Comparison of ENCODE assay signal across 26 cellular contexts in genomic region chr22:43885319-43885671, GRCh38. TPM values are rescaled to one million over a fixed set of nuclear protein-coding genes. Genes with fewer than 3 reads are reported as not detected.
A peak's percentile ranks its signal among the peaks of the same experiment; 100 is the strongest.
DNase-seq lines count a peak whose midpoint lies in the region; ATAC-seq and TF ChIP-seq lines count a peak whose summit lies in the region.
"Had no signal": no experiment of that assay in that cellular context is flagged by ENCODE, and none has a peak within 500 bp of the region (broad histone marks: within the 10 kb centered on the region; RNA-seq: fewer than 3 reads in every experiment).

No MANE protein-coding gene starts in this region.

- no peak for ATAC-seq in activated CD8-positive, alpha-beta T cell treated with anti-CD3 and anti-CD28 coated beads for 36 hours
- no peak for ATAC-seq in activated CD8-positive, alpha-beta T cell treated with anti-CD3 and anti-CD28 coated beads, Interleukin-2, amount 10 ng/mL, durations not matched to agents 7 days and 5 days
- no peak for ATAC-seq in gastroesophageal sphincter

- TF ChIP-seq POLR2A in sigmoid colon (IDR thresholded peaks at IDR 0.05) (no peak), gastroesophageal sphincter (IDR thresholded peaks at IDR 0.05) (no peak)

- POLR2A ChIA-PET in activated CD8-positive, alpha-beta T cell treated with anti-CD3 and anti-CD28 coated beads for 36 hours (lab: Charles Lee) = no interaction called here
- POLR2A ChIA-PET in activated CD8-positive, alpha-beta T cell treated with anti-CD3 and anti-CD28 coated beads, Interleukin-2, amount 10 ng/mL, durations not matched to agents 7 days and 5 days (lab: Charles Lee) = no interaction called here
- POLR2A ChIA-PET in OCI-LY7 (lab: Charles Lee) (no interaction called here), SK-N-SH (lab: Yijun Ruan, JAX) (no interaction called here)

- WGBS in sigmoid colon, 2 donors = 64 to 71% methylated on average over 7 of the region's 7 CpGs
- 80 to 89% methylated on average over 1 to 4 of the region's 7 CpGs for WGBS in gastroesophageal sphincter (ENCODE audit: low coverage in 1 of 2), 2 donors
- 30% methylated on average over 4 of the region's 7 CpGs for WGBS in SK-N-SH (ENCODE audit: low lambda C conversion rate)

- H3K27ac ChIP-seq in OCI-LY7 (ENCODE audit: low read depth, low read length, poor library complexity, severe bottlenecking) = no peak overlapping the region
- H3K27ac ChIP-seq in sigmoid colon = no peak overlapping the region
- H3K27ac ChIP-seq in gastroesophageal sphincter = no peak overlapping the region
- H3K27ac ChIP-seq in SK-N-SH (ENCODE audit: low read depth in 2 of 2, low read length in 1 of 2) = no peak overlapping the region
- H3K27ac ChIP-seq: gastrocnemius medialis, pancreas, suprapubic skin, upper lobe of right lung had no signal

- no peak overlapping the region for H3K4me3 Mint-ChIP-seq in activated CD8-positive, alpha-beta T cell treated with anti-CD3 and anti-CD28 coated beads for 36 hours
- H3K4me3 Mint-ChIP-seq in activated CD8-positive, alpha-beta T cell treated with anti-CD3 and anti-CD28 coated beads, Interleukin-2, amount 10 ng/mL, durations not matched to agents 7 days and 5 days = no peak overlapping the region
- H3K4me3 Mint-ChIP-seq in chondrocyte (ENCODE audit: unreplicated experiment) = no peak overlapping the region
- H3K4me3 Mint-ChIP-seq: activated CD4-positive, alpha-beta T cell treated with anti-CD3 and anti-CD28 coated beads, Interleukin-2, amount 10 ng/mL, durations not matched to agents 24 days and 14 days; CD4-positive, alpha-beta T cell; GM23338; memory B cell; nephron progenitor cell had no signal

- H3K9me2 ChIP-seq in OCI-LY7 (ENCODE audit: insufficient read depth, low read length) (no peaks in the 10 kb centered on the region), SK-N-SH (no peaks in the 10 kb centered on the region)

- H3K4me2 ChIP-seq in OCI-LY7 (ENCODE audit: low read length) (no peak overlapping the region), SK-N-SH (no peak overlapping the region)
- H3K4me2 ChIP-seq: GM23338 had no signal

- peaks cover 16% of the 10 kb centered on the region for H3K27me3 Mint-ChIP-seq in activated CD8-positive, alpha-beta T cell treated with anti-CD3 and anti-CD28 coated beads for 36 hours
- peaks cover 9% of the 10 kb centered on the region for H3K27me3 Mint-ChIP-seq in activated CD8-positive, alpha-beta T cell treated with anti-CD3 and anti-CD28 coated beads, Interleukin-2, amount 10 ng/mL, durations not matched to agents 7 days and 5 days (ENCODE audit: low read depth)
- peaks cover 37% of the 10 kb centered on the region for H3K27me3 Mint-ChIP-seq in chondrocyte (ENCODE audit: low read depth)

- no peaks in the 10 kb centered on the region for H3K9me3 Mint-ChIP-seq in activated CD8-positive, alpha-beta T cell treated with anti-CD3 and anti-CD28 coated beads for 36 hours
- H3K9me3 Mint-ChIP-seq in activated CD8-positive, alpha-beta T cell treated with anti-CD3 and anti-CD28 coated beads, Interleukin-2, amount 10 ng/mL, durations not matched to agents 7 days and 5 days (ENCODE audit: insufficient read depth) = no peaks in the 10 kb centered on the region
- no peaks in the 10 kb centered on the region for H3K9me3 Mint-ChIP-seq in chondrocyte (ENCODE audit: low read depth)
- H3K9me3 Mint-ChIP-seq: activated CD4-positive, alpha-beta T cell treated with anti-CD3 and anti-CD28 coated beads, Interleukin-2, amount 10 ng/mL, durations not matched to agents 24 days and 14 days; CD4-positive, alpha-beta T cell; GM23338; immature natural killer cell; nephron progenitor cell had no signal

- TF ChIP-seq EP300 in sigmoid colon (IDR thresholded peaks at IDR 0.05) = no peak
- no peak for TF ChIP-seq EP300 in gastroesophageal sphincter (IDR thresholded peaks at IDR 0.05)
- no peak for TF ChIP-seq EP300 in SK-N-SH (IDR thresholded peaks at IDR 0.05; ENCODE audit: borderline replicate concordance in 1 of 2, low read depth in 1 of 2, low read length in 1 of 2)

- no peaks in the 10 kb centered on the region for H3K79me2 ChIP-seq in OCI-LY7 (ENCODE audit: insufficient read depth, low read depth, low read length)
- H3K79me2 ChIP-seq in SK-N-SH (ENCODE audit: insufficient read depth) = no peaks in the 10 kb centered on the region

- intact Hi-C loops in activated CD8-positive, alpha-beta T cell treated with anti-CD3 and anti-CD28 coated beads for 36 hours (cut with micrococcal nuclease) = no loop called here
- intact Hi-C loops in OCI-LY7 (cut with micrococcal nuclease; ENCODE audit: unreplicated experiment) = loop anchor here (10.0 kb wide), 1 partner anchor 740 kb away; no protein-coding TSS in a partner anchor
- intact Hi-C loops in sigmoid colon (cut with DNase I) = no loop called here

- no peaks in the 10 kb centered on the region for H3K4me1 Mint-ChIP-seq in activated CD8-positive, alpha-beta T cell treated with anti-CD3 and anti-CD28 coated beads for 36 hours (ENCODE audit: low read depth)
- H3K4me1 Mint-ChIP-seq in activated CD8-positive, alpha-beta T cell treated with anti-CD3 and anti-CD28 coated beads, Interleukin-2, amount 10 ng/mL, durations not matched to agents 7 days and 5 days (ENCODE audit: low read depth) = no peaks in the 10 kb centered on the region
- no peaks in the 10 kb centered on the region for H3K4me1 Mint-ChIP-seq in chondrocyte (ENCODE audit: low read depth)
- H3K4me1 Mint-ChIP-seq: activated CD4-positive, alpha-beta T cell treated with anti-CD3 and anti-CD28 coated beads, Interleukin-2, amount 10 ng/mL, durations not matched to agents 24 days and 14 days; nephron progenitor cell had no signal

- H2AFZ ChIP-seq in OCI-LY7 (ENCODE audit: low read length) (no peak overlapping the region), SK-N-SH (ENCODE audit: low read depth) (no peak overlapping the region)
- H2AFZ ChIP-seq: GM23338 had no signal

- H3K4me3 ChIP-seq in OCI-LY7 (ENCODE audit: low read depth, low read length, poor library complexity, severe bottlenecking) = no peak overlapping the region
- no peak overlapping the region for H3K4me3 ChIP-seq in sigmoid colon
- no peak overlapping the region for H3K4me3 ChIP-seq in gastroesophageal sphincter
- no peak overlapping the region; a peak in 1 of 4 replicates for H3K4me3 ChIP-seq in SK-N-SH (ENCODE audit: low read depth in 2 of 2, low read length in 1 of 2)
- H3K4me3 ChIP-seq: gastrocnemius medialis, GM23338, pancreas, suprapubic skin, upper lobe of right lung had no signal

- BruUV-seq in OCI-LY7 (replicated peaks; lab: Mats Ljungman, UMichigan) = no TSS peak

- H4K20me1 ChIP-seq in OCI-LY7 (ENCODE audit: insufficient read depth, low read length) (no peaks in the 10 kb centered on the region), SK-N-SH (ENCODE audit: insufficient read depth) (no peaks in the 10 kb centered on the region)

- no peaks in the 10 kb centered on the region for H3K9me3 ChIP-seq in OCI-LY7 (ENCODE audit: low read length)
- no peaks in the 10 kb centered on the region for H3K9me3 ChIP-seq in sigmoid colon
- no peaks in the 10 kb centered on the region for H3K9me3 ChIP-seq in gastroesophageal sphincter
- no peaks in the 10 kb centered on the region for H3K9me3 ChIP-seq in SK-N-SH
- H3K9me3 ChIP-seq: gastrocnemius medialis, pancreas, suprapubic skin, upper lobe of right lung had no signal

- H3K36me3 ChIP-seq in OCI-LY7 (ENCODE audit: insufficient read depth, low read length) = no peaks in the 10 kb centered on the region
- H3K36me3 ChIP-seq in sigmoid colon = no peaks in the 10 kb centered on the region
- H3K36me3 ChIP-seq in gastroesophageal sphincter = no peaks in the 10 kb centered on the region
- H3K36me3 ChIP-seq in SK-N-SH (replicated peaks in 1 of 2; ENCODE audit: control insufficient read depth in 1 of 2, insufficient read depth in 2 of 2, low read length in 1 of 2) = no peaks in the 10 kb centered on the region
- H3K36me3 ChIP-seq: gastrocnemius medialis, pancreas, suprapubic skin, upper lobe of right lung had no signal

- DNase-seq in activated CD8-positive, alpha-beta T cell treated with anti-CD3 and anti-CD28 coated beads for 36 hours = no peak
- DNase-seq in activated CD8-positive, alpha-beta T cell treated with anti-CD3 and anti-CD28 coated beads, Interleukin-2, amount 10 ng/mL, durations not matched to agents 7 days and 5 days = no peak
- no peak for DNase-seq in OCI-LY7 (ENCODE audit: low spot score)
- peak; percentile 59 for DNase-seq in chondrocyte (ENCODE audit: low spot score)
- peak; percentile 45 for DNase-seq in sigmoid colon
- no peak for DNase-seq in amniotic stem cell (lab: John Stamatoyannopoulos, UW)
- DNase-seq in SK-N-SH = no peak
- DNase-seq: NCI-H1092, NCI-H2029 treated with DMSO at 0.1 percent for 48 hours had no signal

- H3K27me3 ChIP-seq in sigmoid colon (peaks cover 3 to 46% (median 33%) of the 10 kb centered on the region in 3 donors), gastroesophageal sphincter (peaks cover 81% of the 10 kb centered on the region), SK-N-SH (ENCODE audit: insufficient read depth) (no peaks in the 10 kb centered on the region; the same call in 1 of the 2 replicates)

- CTCF ChIA-PET in activated CD8-positive, alpha-beta T cell treated with anti-CD3 and anti-CD28 coated beads for 36 hours (lab: Charles Lee) = interaction anchor here (0.6 to 1.9 kb wide), 17 partner anchors 9 to 496 kb away, joined by 3 to 13 read pairs (median 3); no protein-coding TSS in a partner anchor
- CTCF ChIA-PET in activated CD8-positive, alpha-beta T cell treated with anti-CD3 and anti-CD28 coated beads, Interleukin-2, amount 10 ng/mL, durations not matched to agents 7 days and 5 days (lab: Charles Lee) = interaction anchor here (0.6 to 3.9 kb wide), 11 partner anchors 9 to 309 kb away, joined by 3 to 69 read pairs (median 4); partner anchors contain the start of gene EFCAB6
- CTCF ChIA-PET in OCI-LY7 (lab: Charles Lee; ENCODE audit: unreplicated experiment) (no interaction called here), SK-N-SH (lab: Yijun Ruan, JAX) (interaction anchor here (0.6 to 2.1 kb wide), 20 partner anchors 9 to 592 kb away, joined by 3 to 17 read pairs (median 4); no protein-coding TSS in a partner anchor)

- TF ChIP-seq CTCF in activated CD8-positive, alpha-beta T cell treated with anti-CD3 and anti-CD28 coated beads for 36 hours (IDR thresholded peaks at IDR 0.05) = peak; percentile 4
- peak; percentile 36; the same call in 1 of the 2 replicates for TF ChIP-seq CTCF in OCI-LY7 (conservative IDR thresholded peaks at IDR 0.05; ENCODE audit: low read length)
- peak; percentile 52 for TF ChIP-seq CTCF in chondrocyte (IDR thresholded peaks at IDR 0.05)
- no peak for TF ChIP-seq CTCF in sigmoid colon (IDR thresholded peaks at IDR 0.05)
- TF ChIP-seq CTCF in gastroesophageal sphincter (IDR thresholded peaks at IDR 0.05) = no peak
- no peak for TF ChIP-seq CTCF in SK-N-SH (IDR thresholded peaks at IDR 0.05)

- no peaks in the 10 kb centered on the region for H3F3A ChIP-seq in SK-N-SH (replicated peaks; ENCODE audit: insufficient read depth)

- no peak for TF ChIP-seq RAD21 in SK-N-SH (IDR thresholded peaks at IDR 0.05; ENCODE audit: low read length)

- no peak overlapping the region for H3K9ac ChIP-seq in SK-N-SH

- H3K36me3 Mint-ChIP-seq in activated CD8-positive, alpha-beta T cell treated with anti-CD3 and anti-CD28 coated beads for 36 hours (ENCODE audit: low read depth) = no peaks in the 10 kb centered on the region
- no peaks in the 10 kb centered on the region for H3K36me3 Mint-ChIP-seq in activated CD8-positive, alpha-beta T cell treated with anti-CD3 and anti-CD28 coated beads, Interleukin-2, amount 10 ng/mL, durations not matched to agents 7 days and 5 days (ENCODE audit: low read depth)
- peaks cover 1% of the 10 kb centered on the region for H3K36me3 Mint-ChIP-seq in chondrocyte (ENCODE audit: low read depth)
- H3K36me3 Mint-ChIP-seq: immature natural killer cell, memory B cell had no signal

- H3K27ac Mint-ChIP-seq in activated CD8-positive, alpha-beta T cell treated with anti-CD3 and anti-CD28 coated beads for 36 hours = no peak overlapping the region
- no peak overlapping the region for H3K27ac Mint-ChIP-seq in activated CD8-positive, alpha-beta T cell treated with anti-CD3 and anti-CD28 coated beads, Interleukin-2, amount 10 ng/mL, durations not matched to agents 7 days and 5 days
- no peak overlapping the region for H3K27ac Mint-ChIP-seq in chondrocyte (ENCODE audit: unreplicated experiment)
- H3K27ac Mint-ChIP-seq: CD4-positive, alpha-beta T cell; GM23338; immature natural killer cell; memory B cell; nephron progenitor cell had no signal

- H3K4me1 ChIP-seq in OCI-LY7 (ENCODE audit: insufficient read depth, low read length, poor library complexity, severe bottlenecking) = peaks cover 8% of the 10 kb centered on the region
- no peaks in the 10 kb centered on the region for H3K4me1 ChIP-seq in sigmoid colon
- H3K4me1 ChIP-seq in gastroesophageal sphincter = no peaks in the 10 kb centered on the region
- no peaks in the 10 kb centered on the region for H3K4me1 ChIP-seq in SK-N-SH (ENCODE audit: control insufficient read depth in 1 of 2, insufficient read depth in 2 of 2, low read depth in 1 of 2, low read length in 1 of 2)
- H3K4me1 ChIP-seq: gastrocnemius medialis, pancreas, suprapubic skin, upper lobe of right lung had no signal

RNA-seq across cellular contexts. Expression of gene PNPLA5, which starts 6.5 kb away (rescaled TPM):
- not detected for total RNA-seq in activated CD8-positive, alpha-beta T cell treated with anti-CD3 and anti-CD28 coated beads for 36 hours
- not detected for total RNA-seq in activated CD8-positive, alpha-beta T cell treated with anti-CD3 and anti-CD28 coated beads, Interleukin-2, amount 10 ng/mL, durations not matched to agents 7 days and 5 days
- not detected in 2 replicates for total RNA-seq in OCI-LY7 (2014; rRNA removed; shearing (Covaris generic))
- total RNA-seq in OCI-LY7 (2022) (0.15 TPM in 1 of 2 replicates, not detected in the other), chondrocyte (not detected in 3 replicates), sigmoid colon (not detected), gastroesophageal sphincter (not detected)
- polyA plus RNA-seq in sigmoid colon (not detected), SK-N-SH (2012; rRNA removed) (not detected in 2 replicates)
- polyA plus RNA-seq in SK-N-SH (2012; cell fraction: cytosol; rRNA removed) = not detected in 2 replicates
- polyA plus RNA-seq in SK-N-SH (2012; cell fraction: nucleus; rRNA removed) = not detected in 2 replicates
- total RNA-seq: A172; activated CD4-positive, alpha-beta T cell treated with anti-CD3 and anti-CD28 coated beads, Interleukin-2, amount 10 ng/mL, durations not matched to agents 24 days and 14 days; CD4-positive, alpha-beta T cell; cerebellum; gastrocnemius medialis; HT-29; pancreas; upper lobe of right lung had no signal
- polyA plus RNA-seq: fibroblast of lung, immature natural killer cell, pancreas, small intestine had no signal

RNA-seq across cellular contexts. Expression of gene SULT4A1, which starts 23.0 kb away (rescaled TPM):
- total RNA-seq in activated CD8-positive, alpha-beta T cell treated with anti-CD3 and anti-CD28 coated beads for 36 hours = not detected
- total RNA-seq in activated CD8-positive, alpha-beta T cell treated with anti-CD3 and anti-CD28 coated beads, Interleukin-2, amount 10 ng/mL, durations not matched to agents 7 days and 5 days = not detected
- total RNA-seq in OCI-LY7 (2014; rRNA removed; shearing (Covaris generic)) = not detected in 2 replicates
- total RNA-seq in OCI-LY7 (2022) = not detected in 2 replicates
- 0.68 to 3.3 TPM (median 2.9 TPM) in 3 replicates for total RNA-seq in chondrocyte
- 1 to 10 TPM; 1.3 to 3.9 (median 2.4) TPM for total RNA-seq in sigmoid colon
- polyA plus RNA-seq in sigmoid colon = 1 to 10 TPM in 1 of 3 donors, not detected in 2; 2.2 TPM
- 1 to 10 TPM in 1 of 4 donors, under 1 TPM in 2, not detected in 1; 0.16 to 1.7 (median 0.54) TPM for total RNA-seq in gastroesophageal sphincter
- polyA plus RNA-seq in SK-N-SH (2012; rRNA removed) = 3.9 and 4.1 TPM in 2 replicates
- 2.2 and 2.3 TPM in 2 replicates for polyA plus RNA-seq in SK-N-SH (2012; cell fraction: cytosol; rRNA removed)
- polyA plus RNA-seq in SK-N-SH (2012; cell fraction: nucleus; rRNA removed) = 25.0 and 44.6 TPM in 2 replicates
- total RNA-seq: activated CD4-positive, alpha-beta T cell treated with anti-CD3 and anti-CD28 coated beads, Interleukin-2, amount 10 ng/mL, durations not matched to agents 24 days and 14 days; CD4-positive, alpha-beta T cell; gastrocnemius medialis; HT-29; M059J; upper lobe of right lung had no signal
- polyA plus RNA-seq: immature natural killer cell had no signal

RNA-seq across cellular contexts. Expression of gene PNPLA3, which starts 38.3 kb away (rescaled TPM):
- total RNA-seq in activated CD8-positive, alpha-beta T cell treated with anti-CD3 and anti-CD28 coated beads for 36 hours = under 1 TPM; 0.58 to 0.70 TPM
- total RNA-seq in activated CD8-positive, alpha-beta T cell treated with anti-CD3 and anti-CD28 coated beads, Interleukin-2, amount 10 ng/mL, durations not matched to agents 7 days and 5 days = under 1 TPM in 1 of 2 experiments, not detected in 1; 0.13 TPM
- not detected in 2 replicates for total RNA-seq in OCI-LY7 (2014; rRNA removed; shearing (Covaris generic))
- total RNA-seq in OCI-LY7 (2022) (not detected in 2 replicates), chondrocyte (2.5 to 3.5 TPM (median 2.5 TPM) in 3 replicates), sigmoid colon (not detected), gastroesophageal sphincter (not detected)
- polyA plus RNA-seq in sigmoid colon (1 to 10 TPM in 1 of 3 donors, not detected in 2; 1.3 TPM), SK-N-SH (2012; rRNA removed) (2.4 and 3.2 TPM in 2 replicates)
- 1.2 and 1.9 TPM in 2 replicates for polyA plus RNA-seq in SK-N-SH (2012; cell fraction: cytosol; rRNA removed)
- 11.1 and 13.7 TPM in 2 replicates for polyA plus RNA-seq in SK-N-SH (2012; cell fraction: nucleus; rRNA removed)
- total RNA-seq: CD4-positive, alpha-beta T cell had no signal
- polyA plus RNA-seq: immature natural killer cell had no signal

Comparison
In these comparisons a context has a peak if more than half of its experiments do, and no peak if none do; other contexts are left out.
1. DNase-seq: peak in chondrocyte (single experiment) and sigmoid colon (single experiment); none in activated CD8-positive, alpha-beta T cell treated with anti-CD3 and anti-CD28 coated beads for 36 hours (single experiment), activated CD8-positive, alpha-beta T cell treated with anti-CD3 and anti-CD28 coated beads, Interleukin-2, amount 10 ng/mL, durations not matched to agents 7 days and 5 days (single experiment), OCI-LY7 (single experiment), amniotic stem cell (single experiment) and SK-N-SH (single experiment).
2. CTCF ChIP-seq: peak in activated CD8-positive, alpha-beta T cell treated with anti-CD3 and anti-CD28 coated beads for 36 hours (single experiment), OCI-LY7 (single experiment) and chondrocyte (single experiment); none in sigmoid colon (0 of 4), gastroesophageal sphincter (0 of 4) and SK-N-SH (single experiment).